21 cellular contexts compared by ENCODE assay signal in the genomic region with DNA sequence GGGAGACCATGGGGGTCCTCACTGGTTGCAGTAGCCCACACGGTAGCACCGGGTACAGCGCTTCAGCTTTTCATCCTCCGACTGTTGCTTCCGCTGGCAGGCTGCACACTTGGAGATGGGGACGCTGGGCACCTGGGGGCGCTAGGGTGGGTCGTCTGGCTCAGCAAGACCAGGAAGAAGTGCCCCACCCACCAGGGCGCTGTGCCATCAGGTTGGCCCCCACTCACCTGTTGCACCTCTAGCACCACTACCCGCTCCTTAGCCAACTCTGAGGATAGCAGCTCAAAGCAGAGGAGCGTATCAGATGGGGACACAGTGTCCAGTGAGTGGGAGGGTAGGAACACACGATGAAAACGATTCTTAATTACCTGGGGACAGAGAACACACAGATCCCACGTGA.
"Had no signal": no experiment of that assay in that cellular context is flagged by ENCODE, and none has a peak within 500 bp of the region (broad histone marks: within the 10 kb centered on the region; RNA-seq: fewer than 3 reads in every experiment).

No MANE protein-coding gene starts in this region.

- ATAC-seq: Right ventricle myocardium inferior had no signal

- H3K27ac ChIP-seq: SJSA1, SK-N-MC had no signal

- DNase-seq: KBM-7, MG63, NCI-H1092, NCI-H1105 treated with DMSO at 0.1 percent for 48 hours, NCI-H1417 treated with DMSO at 0.1 percent for 48 hours, NCI-H146, NCI-H187, NCI-H2029, NCI-H2081 treated with DMSO at 0.1 percent for 48 hours, NCI-H2171, NCI-H226, NCI-H446, NCI-H510A, NCI-H524 treated with DMSO at 0.1 percent for 48 hours, NCI-H69, NCI-H774, RPMI8226, SIG-M5 had no signal

- H3K36me3 ChIP-seq: MG63 had no signal

- H3K9me3 ChIP-seq: MG63, SJSA1 had no signal

- H3K4me3 ChIP-seq: MG63, SJSA1, SK-N-MC had no signal

- H3K27me3 ChIP-seq: MG63, SJSA1 had no signal

- H3K4me1 ChIP-seq: SJSA1 had no signal
